In the genomic region with DNA sequence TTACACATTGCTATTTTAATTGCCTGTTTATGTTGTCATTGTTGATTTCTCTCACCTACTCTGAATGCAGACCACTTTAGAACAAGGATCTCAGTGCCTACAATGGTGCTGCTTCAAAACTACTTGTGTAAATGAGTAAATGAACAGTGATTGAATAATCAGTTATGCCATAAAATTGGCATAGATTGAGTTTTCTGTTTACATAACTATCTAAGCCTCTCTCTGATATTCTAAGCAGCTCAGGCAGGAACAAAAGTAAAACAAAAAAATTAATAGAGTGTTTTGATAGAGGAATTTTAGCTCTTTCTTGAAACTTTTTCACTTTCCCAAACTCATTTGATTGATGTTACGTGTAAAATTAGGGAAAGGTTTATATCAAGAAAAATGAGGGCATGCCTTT, we compare ENCODE assay signal across 1 cellular context.
TF ChIP-seq lines count a peak whose summit lies in the region.

No MANE protein-coding gene starts in this region.

TF ChIP-seq in GM23338, 12 proteins besides CTCF, POLR2A, EP300 and RAD21 (continued from another document):
- TF ChIP-seq, protein P1, sequence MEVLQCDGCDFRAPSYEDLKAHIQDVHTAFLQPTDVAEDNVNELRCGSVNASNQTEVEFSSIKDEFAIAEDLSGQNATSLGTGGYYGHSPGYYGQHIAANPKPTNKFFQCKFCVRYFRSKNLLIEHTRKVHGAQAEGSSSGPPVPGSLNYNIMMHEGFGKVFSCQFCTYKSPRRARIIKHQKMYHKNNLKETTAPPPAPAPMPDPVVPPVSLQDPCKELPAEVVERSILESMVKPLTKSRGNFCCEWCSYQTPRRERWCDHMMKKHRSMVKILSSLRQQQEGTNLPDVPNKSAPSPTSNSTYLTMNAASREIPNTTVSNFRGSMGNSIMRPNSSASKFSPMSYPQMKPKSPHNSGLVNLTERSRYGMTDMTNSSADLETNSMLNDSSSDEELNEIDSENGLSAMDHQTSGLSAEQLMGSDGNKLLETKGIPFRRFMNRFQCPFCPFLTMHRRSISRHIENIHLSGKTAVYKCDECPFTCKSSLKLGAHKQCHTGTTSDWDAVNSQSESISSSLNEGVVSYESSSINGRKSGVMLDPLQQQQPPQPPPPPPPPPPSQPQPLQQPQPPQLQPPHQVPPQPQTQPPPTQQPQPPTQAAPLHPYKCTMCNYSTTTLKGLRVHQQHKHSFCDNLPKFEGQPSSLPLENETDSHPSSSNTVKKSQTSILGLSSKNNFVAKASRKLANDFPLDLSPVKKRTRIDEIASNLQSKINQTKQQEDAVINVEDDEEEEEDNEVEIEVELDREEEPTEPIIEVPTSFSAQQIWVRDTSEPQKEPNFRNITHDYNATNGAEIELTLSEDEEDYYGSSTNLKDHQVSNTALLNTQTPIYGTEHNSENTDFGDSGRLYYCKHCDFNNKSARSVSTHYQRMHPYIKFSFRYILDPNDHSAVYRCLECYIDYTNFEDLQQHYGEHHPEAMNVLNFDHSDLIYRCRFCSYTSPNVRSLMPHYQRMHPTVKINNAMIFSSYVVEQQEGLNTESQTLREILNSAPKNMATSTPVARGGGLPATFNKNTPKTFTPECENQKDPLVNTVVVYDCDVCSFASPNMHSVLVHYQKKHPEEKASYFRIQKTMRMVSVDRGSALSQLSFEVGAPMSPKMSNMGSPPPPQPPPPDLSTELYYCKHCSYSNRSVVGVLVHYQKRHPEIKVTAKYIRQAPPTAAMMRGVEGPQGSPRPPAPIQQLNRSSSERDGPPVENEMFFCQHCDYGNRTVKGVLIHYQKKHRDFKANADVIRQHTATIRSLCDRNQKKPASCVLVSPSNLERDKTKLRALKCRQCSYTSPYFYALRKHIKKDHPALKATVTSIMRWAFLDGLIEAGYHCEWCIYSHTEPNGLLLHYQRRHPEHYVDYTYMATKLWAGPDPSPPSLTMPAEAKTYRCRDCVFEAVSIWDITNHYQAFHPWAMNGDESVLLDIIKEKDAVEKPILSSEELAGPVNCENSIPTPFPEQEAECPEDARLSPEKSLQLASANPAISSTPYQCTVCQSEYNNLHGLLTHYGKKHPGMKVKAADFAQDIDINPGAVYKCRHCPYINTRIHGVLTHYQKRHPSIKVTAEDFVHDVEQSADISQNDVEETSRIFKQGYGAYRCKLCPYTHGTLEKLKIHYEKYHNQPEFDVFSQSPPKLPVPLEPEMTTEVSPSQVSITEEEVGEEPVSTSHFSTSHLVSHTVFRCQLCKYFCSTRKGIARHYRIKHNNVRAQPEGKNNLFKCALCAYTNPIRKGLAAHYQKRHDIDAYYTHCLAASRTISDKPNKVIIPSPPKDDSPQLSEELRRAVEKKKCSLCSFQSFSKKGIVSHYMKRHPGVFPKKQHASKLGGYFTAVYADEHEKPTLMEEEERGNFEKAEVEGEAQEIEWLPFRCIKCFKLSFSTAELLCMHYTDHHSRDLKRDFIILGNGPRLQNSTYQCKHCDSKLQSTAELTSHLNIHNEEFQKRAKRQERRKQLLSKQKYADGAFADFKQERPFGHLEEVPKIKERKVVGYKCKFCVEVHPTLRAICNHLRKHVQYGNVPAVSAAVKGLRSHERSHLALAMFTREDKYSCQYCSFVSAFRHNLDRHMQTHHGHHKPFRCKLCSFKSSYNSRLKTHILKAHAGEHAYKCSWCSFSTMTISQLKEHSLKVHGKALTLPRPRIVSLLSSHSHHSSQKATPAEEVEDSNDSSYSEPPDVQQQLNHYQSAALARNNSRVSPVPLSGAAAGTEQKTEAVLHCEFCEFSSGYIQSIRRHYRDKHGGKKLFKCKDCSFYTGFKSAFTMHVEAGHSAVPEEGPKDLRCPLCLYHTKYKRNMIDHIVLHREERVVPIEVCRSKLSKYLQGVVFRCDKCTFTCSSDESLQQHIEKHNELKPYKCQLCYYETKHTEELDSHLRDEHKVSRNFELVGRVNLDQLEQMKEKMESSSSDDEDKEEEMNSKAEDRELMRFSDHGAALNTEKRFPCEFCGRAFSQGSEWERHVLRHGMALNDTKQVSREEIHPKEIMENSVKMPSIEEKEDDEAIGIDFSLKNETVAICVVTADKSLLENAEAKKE (CRISPR knock-in tag; IDR thresholded peaks at IDR 0.05): no peak
- TF ChIP-seq EZH2 (IDR thresholded peaks at IDR 0.05; ENCODE audit: low read depth, unreplicated experiment): no peak
- no peak for TF ChIP-seq ZNF331 (CRISPR knock-in tag; IDR thresholded peaks at IDR 0.05; ENCODE audit: low read depth)
- no peak for TF ChIP-seq STAT1 (IDR thresholded peaks at IDR 0.05; ENCODE audit: unreplicated experiment)
- TF ChIP-seq, protein P2, sequence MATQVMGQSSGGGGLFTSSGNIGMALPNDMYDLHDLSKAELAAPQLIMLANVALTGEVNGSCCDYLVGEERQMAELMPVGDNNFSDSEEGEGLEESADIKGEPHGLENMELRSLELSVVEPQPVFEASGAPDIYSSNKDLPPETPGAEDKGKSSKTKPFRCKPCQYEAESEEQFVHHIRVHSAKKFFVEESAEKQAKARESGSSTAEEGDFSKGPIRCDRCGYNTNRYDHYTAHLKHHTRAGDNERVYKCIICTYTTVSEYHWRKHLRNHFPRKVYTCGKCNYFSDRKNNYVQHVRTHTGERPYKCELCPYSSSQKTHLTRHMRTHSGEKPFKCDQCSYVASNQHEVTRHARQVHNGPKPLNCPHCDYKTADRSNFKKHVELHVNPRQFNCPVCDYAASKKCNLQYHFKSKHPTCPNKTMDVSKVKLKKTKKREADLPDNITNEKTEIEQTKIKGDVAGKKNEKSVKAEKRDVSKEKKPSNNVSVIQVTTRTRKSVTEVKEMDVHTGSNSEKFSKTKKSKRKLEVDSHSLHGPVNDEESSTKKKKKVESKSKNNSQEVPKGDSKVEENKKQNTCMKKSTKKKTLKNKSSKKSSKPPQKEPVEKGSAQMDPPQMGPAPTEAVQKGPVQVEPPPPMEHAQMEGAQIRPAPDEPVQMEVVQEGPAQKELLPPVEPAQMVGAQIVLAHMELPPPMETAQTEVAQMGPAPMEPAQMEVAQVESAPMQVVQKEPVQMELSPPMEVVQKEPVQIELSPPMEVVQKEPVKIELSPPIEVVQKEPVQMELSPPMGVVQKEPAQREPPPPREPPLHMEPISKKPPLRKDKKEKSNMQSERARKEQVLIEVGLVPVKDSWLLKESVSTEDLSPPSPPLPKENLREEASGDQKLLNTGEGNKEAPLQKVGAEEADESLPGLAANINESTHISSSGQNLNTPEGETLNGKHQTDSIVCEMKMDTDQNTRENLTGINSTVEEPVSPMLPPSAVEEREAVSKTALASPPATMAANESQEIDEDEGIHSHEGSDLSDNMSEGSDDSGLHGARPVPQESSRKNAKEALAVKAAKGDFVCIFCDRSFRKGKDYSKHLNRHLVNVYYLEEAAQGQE (IDR thresholded peaks at IDR 0.05; ENCODE audit: unreplicated experiment): no peak
